In the genomic region with DNA sequence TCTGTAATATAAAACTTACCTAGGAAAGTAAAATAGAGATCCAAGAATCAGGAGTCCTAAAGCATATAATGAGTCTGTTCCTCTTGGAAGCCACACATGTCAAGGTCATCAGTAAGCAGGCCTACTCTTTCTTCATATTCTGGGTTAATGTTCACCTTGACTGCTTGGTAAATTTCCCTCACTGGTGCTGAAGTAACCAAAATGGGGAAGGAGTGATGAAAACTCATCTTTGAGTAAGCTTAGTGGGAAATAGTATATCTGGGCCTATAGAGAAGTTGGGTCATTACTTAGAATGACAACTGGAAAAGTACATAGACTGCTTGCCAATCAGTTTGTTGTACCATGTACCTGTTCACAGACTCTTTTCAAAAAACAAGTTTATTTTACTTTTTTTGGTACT, we compare ENCODE assay signal across 1 cellular context.
TF ChIP-seq lines count a peak whose summit lies in the region.

No MANE protein-coding gene starts in this region.

TF ChIP-seq in HepG2, 621 proteins besides CTCF, POLR2A, EP300 and RAD21 (continues in another document):
- no peak for TF ChIP-seq ZNF337 (CRISPR knock-in tag; IDR thresholded peaks at IDR 0.05; ENCODE audit: borderline replicate concordance, low read depth)
- TF ChIP-seq PITX1 (CRISPR knock-in tag; IDR thresholded peaks at IDR 0.05), result peak; percentile 47; the same call in 1 of the 2 replicates
- TF ChIP-seq, protein P1, sequence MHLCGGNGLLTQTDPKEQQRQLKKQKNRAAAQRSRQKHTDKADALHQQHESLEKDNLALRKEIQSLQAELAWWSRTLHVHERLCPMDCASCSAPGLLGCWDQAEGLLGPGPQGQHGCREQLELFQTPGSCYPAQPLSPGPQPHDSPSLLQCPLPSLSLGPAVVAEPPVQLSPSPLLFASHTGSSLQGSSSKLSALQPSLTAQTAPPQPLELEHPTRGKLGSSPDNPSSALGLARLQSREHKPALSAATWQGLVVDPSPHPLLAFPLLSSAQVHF (CRISPR knock-in tag; IDR thresholded peaks at IDR 0.05), result no peak
- peak; percentile 43; the same call in 1 of the 2 replicates for TF ChIP-seq ARID2 (CRISPR knock-in tag; IDR thresholded peaks at IDR 0.05; ENCODE audit: borderline replicate concordance)
- TF ChIP-seq ZNF556 (CRISPR knock-in tag; IDR thresholded peaks at IDR 0.05; ENCODE audit: borderline replicate concordance), result no peak
- TF ChIP-seq, protein P2, sequence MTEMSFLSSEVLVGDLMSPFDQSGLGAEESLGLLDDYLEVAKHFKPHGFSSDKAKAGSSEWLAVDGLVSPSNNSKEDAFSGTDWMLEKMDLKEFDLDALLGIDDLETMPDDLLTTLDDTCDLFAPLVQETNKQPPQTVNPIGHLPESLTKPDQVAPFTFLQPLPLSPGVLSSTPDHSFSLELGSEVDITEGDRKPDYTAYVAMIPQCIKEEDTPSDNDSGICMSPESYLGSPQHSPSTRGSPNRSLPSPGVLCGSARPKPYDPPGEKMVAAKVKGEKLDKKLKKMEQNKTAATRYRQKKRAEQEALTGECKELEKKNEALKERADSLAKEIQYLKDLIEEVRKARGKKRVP (CRISPR knock-in tag; IDR thresholded peaks at IDR 0.05), result peak in 1 of 2 experiments; percentile 64; a peak in 1 of 4 replicates
- TF ChIP-seq, protein P3, sequence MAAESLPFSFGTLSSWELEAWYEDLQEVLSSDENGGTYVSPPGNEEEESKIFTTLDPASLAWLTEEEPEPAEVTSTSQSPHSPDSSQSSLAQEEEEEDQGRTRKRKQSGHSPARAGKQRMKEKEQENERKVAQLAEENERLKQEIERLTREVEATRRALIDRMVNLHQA (CRISPR knock-in tag; IDR thresholded peaks at IDR 0.05), result no peak
- no peak for TF ChIP-seq AKNA (CRISPR knock-in tag; IDR thresholded peaks at IDR 0.05; ENCODE audit: borderline replicate concordance)
- TF ChIP-seq HMG20A (CRISPR knock-in tag; IDR thresholded peaks at IDR 0.05; ENCODE audit: borderline replicate concordance), result peak; percentile 59; the same call in 1 of the 2 replicates
- no peak for TF ChIP-seq RFX3 (CRISPR knock-in tag; IDR thresholded peaks at IDR 0.05)
- TF ChIP-seq ZNF460 (CRISPR knock-in tag; IDR thresholded peaks at IDR 0.05; ENCODE audit: borderline replicate concordance), result no peak
- peak; percentile 60; the same call in 1 of the 2 replicates for TF ChIP-seq DNMT3B (CRISPR knock-in tag; conservative IDR thresholded peaks at IDR 0.05)
- no peak for TF ChIP-seq SRSF9 (IDR thresholded peaks at IDR 0.05; ENCODE audit: borderline replicate concordance, insufficient read depth, low read depth, low read length, poor library complexity, severe bottlenecking)
- TF ChIP-seq ZNF619 (CRISPR knock-in tag; IDR thresholded peaks at IDR 0.05), result no peak
- peak; percentile 67; the same call in 1 of the 2 replicates for TF ChIP-seq ZNF264 (CRISPR knock-in tag; IDR thresholded peaks at IDR 0.05)
- TF ChIP-seq ZNF567 (CRISPR knock-in tag; IDR thresholded peaks at IDR 0.05; ENCODE audit: borderline replicate concordance), result no peak
- no peak for TF ChIP-seq CREB1 (IDR thresholded peaks at IDR 0.05)
- 0 out of 2 replicates have a peak, but pooled peaks have one; percentile 3 for TF ChIP-seq CREB1 (CRISPR knock-in tag; IDR thresholded peaks at IDR 0.05)
- TF ChIP-seq ZMYM4 (CRISPR knock-in tag; IDR thresholded peaks at IDR 0.05), result peak; percentile 80
- TF ChIP-seq SP2 (CRISPR knock-in tag; IDR thresholded peaks at IDR 0.05), result no peak
- TF ChIP-seq SP140L (CRISPR knock-in tag; IDR thresholded peaks at IDR 0.05; ENCODE audit: borderline replicate concordance), result peak; percentile 9; the same call in 1 of the 2 replicates
- no peak for TF ChIP-seq FOXP1 (IDR thresholded peaks at IDR 0.05)
- peak; percentile 42; the same call in 1 of the 2 replicates for TF ChIP-seq FOXP1 (CRISPR knock-in tag; IDR thresholded peaks at IDR 0.05)
- TF ChIP-seq WIZ (CRISPR knock-in tag; IDR thresholded peaks at IDR 0.05), result no peak
- TF ChIP-seq ZNF605 (CRISPR knock-in tag; IDR thresholded peaks at IDR 0.05), result no peak
- TF ChIP-seq ZNF225 (CRISPR knock-in tag; IDR thresholded peaks at IDR 0.05), result no peak
- TF ChIP-seq ZNF292 (CRISPR knock-in tag; IDR thresholded peaks at IDR 0.05; ENCODE audit: borderline replicate concordance, low read depth), result peak; percentile 55; the same call in 1 of the 2 replicates
- TF ChIP-seq HBP1 (CRISPR knock-in tag; IDR thresholded peaks at IDR 0.05; ENCODE audit: low read depth), result 0 out of 2 replicates have a peak, but pooled peaks have one; percentile 54
- peak; percentile 70; the same call in 1 of the 2 replicates for TF ChIP-seq ZNF280D (CRISPR knock-in tag; IDR thresholded peaks at IDR 0.05)
- TF ChIP-seq SP1 (IDR thresholded peaks at IDR 0.05), result no peak
- TF ChIP-seq SP1 (CRISPR knock-in tag; IDR thresholded peaks at IDR 0.05), result no peak
- TF ChIP-seq, protein P4, sequence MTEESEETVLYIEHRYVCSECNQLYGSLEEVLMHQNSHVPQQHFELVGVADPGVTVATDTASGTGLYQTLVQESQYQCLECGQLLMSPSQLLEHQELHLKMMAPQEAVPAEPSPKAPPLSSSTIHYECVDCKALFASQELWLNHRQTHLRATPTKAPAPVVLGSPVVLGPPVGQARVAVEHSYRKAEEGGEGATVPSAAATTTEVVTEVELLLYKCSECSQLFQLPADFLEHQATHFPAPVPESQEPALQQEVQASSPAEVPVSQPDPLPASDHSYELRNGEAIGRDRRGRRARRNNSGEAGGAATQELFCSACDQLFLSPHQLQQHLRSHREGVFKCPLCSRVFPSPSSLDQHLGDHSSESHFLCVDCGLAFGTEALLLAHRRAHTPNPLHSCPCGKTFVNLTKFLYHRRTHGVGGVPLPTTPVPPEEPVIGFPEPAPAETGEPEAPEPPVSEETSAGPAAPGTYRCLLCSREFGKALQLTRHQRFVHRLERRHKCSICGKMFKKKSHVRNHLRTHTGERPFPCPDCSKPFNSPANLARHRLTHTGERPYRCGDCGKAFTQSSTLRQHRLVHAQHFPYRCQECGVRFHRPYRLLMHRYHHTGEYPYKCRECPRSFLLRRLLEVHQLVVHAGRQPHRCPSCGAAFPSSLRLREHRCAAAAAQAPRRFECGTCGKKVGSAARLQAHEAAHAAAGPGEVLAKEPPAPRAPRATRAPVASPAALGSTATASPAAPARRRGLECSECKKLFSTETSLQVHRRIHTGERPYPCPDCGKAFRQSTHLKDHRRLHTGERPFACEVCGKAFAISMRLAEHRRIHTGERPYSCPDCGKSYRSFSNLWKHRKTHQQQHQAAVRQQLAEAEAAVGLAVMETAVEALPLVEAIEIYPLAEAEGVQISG (CRISPR knock-in tag; IDR thresholded peaks at IDR 0.05), result no peak
- TF ChIP-seq, protein P5, sequence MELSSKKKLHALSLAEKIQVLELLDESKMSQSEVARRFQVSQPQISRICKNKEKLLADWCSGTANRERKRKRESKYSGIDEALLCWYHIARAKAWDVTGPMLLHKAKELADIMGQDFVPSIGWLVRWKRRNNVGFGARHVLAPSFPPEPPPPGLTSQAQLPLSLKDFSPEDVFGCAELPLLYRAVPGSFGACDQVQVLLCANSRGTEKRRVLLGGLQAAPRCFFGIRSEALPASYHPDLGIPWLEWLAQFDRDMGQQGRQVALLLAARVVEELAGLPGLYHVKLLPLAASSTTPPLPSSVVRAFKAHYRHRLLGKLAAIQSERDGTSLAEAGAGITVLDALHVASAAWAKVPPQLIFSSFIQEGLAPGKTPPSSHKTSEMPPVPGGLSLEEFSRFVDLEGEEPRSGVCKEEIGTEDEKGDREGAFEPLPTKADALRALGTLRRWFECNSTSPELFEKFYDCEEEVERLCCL (CRISPR knock-in tag; IDR thresholded peaks at IDR 0.05; ENCODE audit: borderline replicate concordance), result no peak
- TF ChIP-seq KDM4B (CRISPR knock-in tag; IDR thresholded peaks at IDR 0.05), result no peak
- peak; percentile 44; the same call in 1 of the 2 replicates for TF ChIP-seq MIER2 (CRISPR knock-in tag; IDR thresholded peaks at IDR 0.05)
- TF ChIP-seq HDAC6 (IDR thresholded peaks at IDR 0.05; ENCODE audit: low read depth, low read length), result no peak
- TF ChIP-seq FOXK2 (IDR thresholded peaks at IDR 0.05), result no peak
- TF ChIP-seq SOX6 (IDR thresholded peaks at IDR 0.05), result no peak
- peak; percentile 51; the same call in 1 of the 2 replicates for TF ChIP-seq SOX6 (CRISPR knock-in tag; IDR thresholded peaks at IDR 0.05)
- peak; percentile 56; the same call in 1 of the 2 replicates for TF ChIP-seq MIER3 (CRISPR knock-in tag; IDR thresholded peaks at IDR 0.05; ENCODE audit: borderline replicate concordance)
- no peak for TF ChIP-seq TBX3 (IDR thresholded peaks at IDR 0.05; ENCODE audit: borderline replicate concordance)
- TF ChIP-seq KDM6A (CRISPR knock-in tag; IDR thresholded peaks at IDR 0.05; ENCODE audit: low read depth), result peak; percentile 37; the same call in 1 of the 2 replicates
- no peak for TF ChIP-seq YY1 (IDR thresholded peaks at IDR 0.05; ENCODE audit: insufficient read depth, insufficient replicate concordance, low read depth, low read length)
- TF ChIP-seq, protein P6, sequence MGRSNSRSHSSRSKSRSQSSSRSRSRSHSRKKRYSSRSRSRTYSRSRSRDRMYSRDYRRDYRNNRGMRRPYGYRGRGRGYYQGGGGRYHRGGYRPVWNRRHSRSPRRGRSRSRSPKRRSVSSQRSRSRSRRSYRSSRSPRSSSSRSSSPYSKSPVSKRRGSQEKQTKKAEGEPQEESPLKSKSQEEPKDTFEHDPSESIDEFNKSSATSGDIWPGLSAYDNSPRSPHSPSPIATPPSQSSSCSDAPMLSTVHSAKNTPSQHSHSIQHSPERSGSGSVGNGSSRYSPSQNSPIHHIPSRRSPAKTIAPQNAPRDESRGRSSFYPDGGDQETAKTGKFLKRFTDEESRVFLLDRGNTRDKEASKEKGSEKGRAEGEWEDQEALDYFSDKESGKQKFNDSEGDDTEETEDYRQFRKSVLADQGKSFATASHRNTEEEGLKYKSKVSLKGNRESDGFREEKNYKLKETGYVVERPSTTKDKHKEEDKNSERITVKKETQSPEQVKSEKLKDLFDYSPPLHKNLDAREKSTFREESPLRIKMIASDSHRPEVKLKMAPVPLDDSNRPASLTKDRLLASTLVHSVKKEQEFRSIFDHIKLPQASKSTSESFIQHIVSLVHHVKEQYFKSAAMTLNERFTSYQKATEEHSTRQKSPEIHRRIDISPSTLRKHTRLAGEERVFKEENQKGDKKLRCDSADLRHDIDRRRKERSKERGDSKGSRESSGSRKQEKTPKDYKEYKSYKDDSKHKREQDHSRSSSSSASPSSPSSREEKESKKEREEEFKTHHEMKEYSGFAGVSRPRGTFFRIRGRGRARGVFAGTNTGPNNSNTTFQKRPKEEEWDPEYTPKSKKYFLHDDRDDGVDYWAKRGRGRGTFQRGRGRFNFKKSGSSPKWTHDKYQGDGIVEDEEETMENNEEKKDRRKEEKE (IDR thresholded peaks at IDR 0.05), result no peak
- TF ChIP-seq FOXA3 (CRISPR knock-in tag; IDR thresholded peaks at IDR 0.05), result peak; percentile 60
